8 cellular contexts compared by ENCODE assay signal in the genomic region with DNA sequence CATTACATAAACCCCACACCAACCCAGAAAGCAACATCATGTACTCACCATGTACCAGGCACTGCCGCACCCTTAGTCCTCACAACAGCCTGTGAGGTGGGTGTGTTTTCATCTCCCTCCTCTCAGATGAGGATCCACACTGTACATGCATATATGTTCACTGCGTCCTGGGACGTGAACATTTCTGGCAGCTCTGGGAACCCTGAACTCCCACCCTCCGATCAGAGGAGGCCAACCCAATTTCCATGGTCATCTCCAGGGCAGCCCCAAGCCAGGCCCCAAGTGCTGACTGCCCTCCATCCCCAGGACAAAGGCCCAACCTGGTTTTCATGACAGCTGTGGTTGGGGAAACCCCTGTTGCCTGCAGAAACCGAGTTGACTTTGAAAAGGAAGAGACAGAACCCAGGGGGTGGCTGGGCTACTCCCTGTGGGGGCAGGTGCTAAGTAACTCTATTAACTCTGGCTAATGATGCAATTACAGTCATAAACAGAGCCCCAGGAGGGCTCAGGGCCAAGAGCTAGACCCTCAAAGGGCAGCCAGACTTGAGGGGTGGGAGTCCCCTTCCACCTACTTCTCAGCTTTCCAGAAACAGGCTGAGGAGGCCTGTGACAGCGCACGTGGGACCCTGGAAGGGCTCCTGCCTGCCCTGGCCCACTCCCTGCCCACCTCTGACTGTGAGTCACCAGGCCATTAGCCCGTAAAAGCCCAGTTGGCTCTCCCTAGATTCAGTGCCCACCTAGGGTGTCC. TPM values are rescaled to one million over a fixed set of nuclear protein-coding genes. Genes with fewer than 3 reads are reported as not detected.
A peak's percentile ranks its signal among the peaks of the same experiment; 100 is the strongest.
DNase-seq lines count a peak whose midpoint lies in the region; ATAC-seq lines count a peak whose summit lies in the region.

No MANE protein-coding gene starts in this region.

- peak overlapping the region; percentile 74 for H3K27ac ChIP-seq in CD8-positive, alpha-beta memory T cell (ENCODE audit: low read depth, low read length)

- no peak overlapping the region for H3K9ac ChIP-seq in iPS-15b (ENCODE audit: low read depth, low read length)

- POLR2A ChIA-PET in CD8-positive, alpha-beta memory T cell (lab: Charles Lee): interaction anchor here (1.0 to 2.7 kb wide), 2 partner anchors 13 to 54 kb away, joined by 3 to 15 read pairs; partner anchors contain the start of gene TOMM6

- no peaks in the 10 kb centered on the region for H3K9me3 Mint-ChIP-seq in CD8-positive, alpha-beta memory T cell
- no peaks in the 10 kb centered on the region for H3K9me3 Mint-ChIP-seq in activated T-helper 17 cell treated with anti-CD3 and anti-CD28 coated beads, Interleukin-2, amount 50 U/mL, for 72 hours

- peak; percentile 36 for ATAC-seq in GM21526 (IDR thresholded peaks at IDR 0.05; ENCODE audit: low FRiP score, unreplicated experiment)
- peak; percentile 36 for ATAC-seq in activated T-helper 17 cell treated with anti-CD3 and anti-CD28 coated beads, Interleukin-2, amount 50 U/mL, for 72 hours (replicated peaks)

- H3K4me1 Mint-ChIP-seq in CD8-positive, alpha-beta memory T cell: peaks cover 52 to 61% (median 53%) of the 10 kb centered on the region in 3 donors
- peaks cover 18% of the 10 kb centered on the region for H3K4me1 Mint-ChIP-seq in activated T-helper 17 cell treated with anti-CD3 and anti-CD28 coated beads, Interleukin-2, amount 50 U/mL, for 72 hours

- no peaks in the 10 kb centered on the region for H3K36me3 ChIP-seq in CD8-positive, alpha-beta memory T cell (ENCODE audit: insufficient read depth, low read length)
- H3K36me3 ChIP-seq in iPS-15b (ENCODE audit: control insufficient read depth, insufficient read depth, low read length): no peaks in the 10 kb centered on the region

- H3K4me1 ChIP-seq in CD8-positive, alpha-beta memory T cell (ENCODE audit: insufficient read depth, low read length): peaks cover 46% of the 10 kb centered on the region
- peaks cover 31% of the 10 kb centered on the region for H3K4me1 ChIP-seq in iPS-15b (ENCODE audit: control insufficient read depth, insufficient read depth, low read length)

- peak overlapping the region; percentile 16 for H3K4me3 ChIP-seq in CD8-positive, alpha-beta memory T cell (ENCODE audit: low read length)
- peak overlapping the region; percentile 78 for H3K4me3 ChIP-seq in iPS-15b (ENCODE audit: low read depth, low read length)

- CTCF ChIA-PET in CD8-positive, alpha-beta memory T cell (lab: Charles Lee): interaction anchor here (1.1 to 4.9 kb wide), 5 partner anchors 27 to 188 kb away, joined by 3 to 26 read pairs (median 3); partner anchors contain the start of genes BYSL, MED20 and TOMM6

- no peaks in the 10 kb centered on the region for H3K9me3 ChIP-seq in CD8-positive, alpha-beta memory T cell (ENCODE audit: low read length)
- H3K9me3 ChIP-seq in iPS-15b (ENCODE audit: control insufficient read depth, insufficient read depth, low read length): no peaks in the 10 kb centered on the region

- H3K27me3 ChIP-seq in CD8-positive, alpha-beta memory T cell (ENCODE audit: insufficient read depth, low read length, poor library complexity, severe bottlenecking): no peaks in the 10 kb centered on the region
- H3K27me3 ChIP-seq in iPS-15b (ENCODE audit: control insufficient read depth, insufficient read depth, low read length): no peaks in the 10 kb centered on the region

- peak overlapping the region; percentile 72 to 100 (median 92) for H3K27ac Mint-ChIP-seq in CD8-positive, alpha-beta memory T cell
- peak overlapping the region; percentile 6 for H3K27ac Mint-ChIP-seq in activated T-helper 17 cell treated with anti-CD3 and anti-CD28 coated beads, Interleukin-2, amount 50 U/mL, for 72 hours

- no peaks in the 10 kb centered on the region for H3K27me3 Mint-ChIP-seq in CD8-positive, alpha-beta memory T cell
- no peaks in the 10 kb centered on the region for H3K27me3 Mint-ChIP-seq in activated T-helper 17 cell treated with anti-CD3 and anti-CD28 coated beads, Interleukin-2, amount 50 U/mL, for 72 hours

- H3K4me3 Mint-ChIP-seq in CD8-positive, alpha-beta memory T cell: peak overlapping the region; percentile 33 to 83 (median 63)
- peak overlapping the region; percentile 80 for H3K4me3 Mint-ChIP-seq in activated T-helper 17 cell treated with anti-CD3 and anti-CD28 coated beads, Interleukin-2, amount 50 U/mL, for 72 hours

- DNase-seq in CD8-positive, alpha-beta memory T cell: peak; percentile 51 to 85 (median 67)
- DNase-seq in NCI-H146 (lab: John Stamatoyannopoulos, UW): peak; percentile 97
- DNase-seq in stimulated activated CD4-positive, alpha-beta T cell treated with anti-CD3 and anti-CD28 coated beads, Interleukin-4, amount 100 ng/mL, for 1 hour: peak; percentile 53
- no peak for DNase-seq in NCI-H510A treated with DMSO at 0.1 percent for 48 hours (lab: John Stamatoyannopoulos, UW)
- DNase-seq in HuH-7 (ENCODE audit: low spot score): no peak

- peaks cover 0 to 1% (median 0%) of the 10 kb centered on the region in 3 donors for H3K36me3 Mint-ChIP-seq in CD8-positive, alpha-beta memory T cell
- no peaks in the 10 kb centered on the region for H3K36me3 Mint-ChIP-seq in activated T-helper 17 cell treated with anti-CD3 and anti-CD28 coated beads, Interleukin-2, amount 50 U/mL, for 72 hours (ENCODE audit: low read depth)

RNA-seq across cellular contexts. Expression of gene TFEB, which starts 2.6 kb away (rescaled TPM):
- total RNA-seq in CD8-positive, alpha-beta memory T cell: 10 to 100 TPM; 12.0 to 12.5 TPM
- 18.8 TPM for polyA plus RNA-seq in CD8-positive, alpha-beta memory T cell
- 10 to 100 TPM in 1 of 2 donors, 1 to 10 TPM in 1; 9.4 to 12.0 TPM for total RNA-seq in activated T-helper 17 cell treated with anti-CD3 and anti-CD28 coated beads, Interleukin-2, amount 50 U/mL, for 72 hours

RNA-seq across cellular contexts. Expression of gene PGC, which starts 14.4 kb away (rescaled TPM):
- not detected for total RNA-seq in CD8-positive, alpha-beta memory T cell
- polyA plus RNA-seq in CD8-positive, alpha-beta memory T cell: not detected
- total RNA-seq in activated T-helper 17 cell treated with anti-CD3 and anti-CD28 coated beads, Interleukin-2, amount 50 U/mL, for 72 hours: not detected

RNA-seq across cellular contexts. Expression of gene FRS3, which starts 46.9 kb away (rescaled TPM):
- 1 to 10 TPM; 3.7 to 4.0 TPM for total RNA-seq in CD8-positive, alpha-beta memory T cell
- polyA plus RNA-seq in CD8-positive, alpha-beta memory T cell: 4.0 TPM
- 1 to 10 TPM; 2.6 to 2.9 TPM for total RNA-seq in activated T-helper 17 cell treated with anti-CD3 and anti-CD28 coated beads, Interleukin-2, amount 50 U/mL, for 72 hours

RNA-seq across cellular contexts. Expression of gene PRICKLE4, which starts 47.8 kb away (rescaled TPM):
- not detected for total RNA-seq in CD8-positive, alpha-beta memory T cell
- polyA plus RNA-seq in CD8-positive, alpha-beta memory T cell: not detected
- total RNA-seq in activated T-helper 17 cell treated with anti-CD3 and anti-CD28 coated beads, Interleukin-2, amount 50 U/mL, for 72 hours: not detected

RNA-seq across cellular contexts. Expression of gene TOMM6, which starts 54.7 kb away (rescaled TPM):
- 100 to 1,000 TPM; 399 to 414 TPM for total RNA-seq in CD8-positive, alpha-beta memory T cell
- polyA plus RNA-seq in CD8-positive, alpha-beta memory T cell: 376 TPM
- 100 to 1,000 TPM; 124 to 320 TPM for total RNA-seq in activated T-helper 17 cell treated with anti-CD3 and anti-CD28 coated beads, Interleukin-2, amount 50 U/mL, for 72 hours

Comparison
In these comparisons a context has a peak if more than half of its experiments do, and no peak if none do; other contexts are left out.
1. DNase-seq: peak in CD8-positive, alpha-beta memory T cell (5 of 5), NCI-H146 (single experiment) and stimulated activated CD4-positive, alpha-beta T cell treated with anti-CD3 and anti-CD28 coated beads, Interleukin-4, amount 100 ng/mL, for 1 hour (single experiment); none in NCI-H510A treated with DMSO at 0.1 percent for 48 hours (single experiment) and HuH-7 (single experiment).